Comparison of ENCODE assay signal across 19 cellular contexts in genomic region chr16:75074415-75074793, GRCh38. TPM values are rescaled to one million over a fixed set of nuclear protein-coding genes. Genes with fewer than 3 reads are reported as not detected.
DNase-seq lines count a peak whose midpoint lies in the region; ATAC-seq, FAIRE-seq and TF ChIP-seq lines count a peak whose summit lies in the region.
"Had no signal": no experiment of that assay in that cellular context is flagged by ENCODE, and none has a peak within 500 bp of the region (broad histone marks: within the 10 kb centered on the region; RNA-seq: fewer than 3 reads in every experiment).

No MANE protein-coding gene starts in this region.

- H3K27ac Mint-ChIP-seq in T-helper 17 cell: peak overlapping the region; percentile 97
- peak overlapping the region; percentile 62 for H3K27ac Mint-ChIP-seq in central memory CD8-positive, alpha-beta T cell (ENCODE audit: low read depth)
- H3K27ac Mint-ChIP-seq in glutamatergic neuron (ENCODE audit: unreplicated experiment): no peak overlapping the region

- H3K9ac ChIP-seq in HepG2 (ENCODE audit: insufficient read depth, low read depth, low read length): no peak overlapping the region

- H3K4me2 ChIP-seq in HepG2 (ENCODE audit: low read depth, low read length): no peak overlapping the region

- H3K4me1 Mint-ChIP-seq in T-helper 17 cell: peaks cover 52% of the 10 kb centered on the region
- peaks cover 30% of the 10 kb centered on the region for H3K4me1 Mint-ChIP-seq in central memory CD8-positive, alpha-beta T cell
- H3K4me1 Mint-ChIP-seq in glutamatergic neuron (ENCODE audit: low read depth, unreplicated experiment): peaks cover 25% of the 10 kb centered on the region

- no peak for TF ChIP-seq CTCF in HepG2 (CRISPR knock-in tag; IDR thresholded peaks at IDR 0.05)
- no peak for TF ChIP-seq CTCF in right lobe of liver (IDR thresholded peaks at IDR 0.05)
- no peak for TF ChIP-seq CTCF in glutamatergic neuron (IDR thresholded peaks at IDR 0.05; ENCODE audit: partially characterized antibody, unreplicated experiment)
- no peak for TF ChIP-seq CTCF in breast epithelium (IDR thresholded peaks at IDR 0.05)

- no peak for TF ChIP-seq RAD21 in HepG2 (CRISPR knock-in tag; IDR thresholded peaks at IDR 0.05)

- no peak for ATAC-seq in HepG2
- no peak for ATAC-seq in right lobe of liver
- no peak for ATAC-seq in T-helper 17 cell
- ATAC-seq in central memory CD8-positive, alpha-beta T cell (replicated peaks; ENCODE audit: extremely low read depth, poor library complexity, severe bottlenecking): no peak
- ATAC-seq in GM21515 (IDR thresholded peaks at IDR 0.05; ENCODE audit: unreplicated experiment): no peak

- WGBS in HepG2 (ENCODE audit: low lambda C conversion rate): 97% methylated on average over 3 of the region's 3 CpGs
- 72% methylated on average over 3 of the region's 3 CpGs for WGBS in right lobe of liver (ENCODE audit: insufficient coverage, low coverage, low lambda C conversion rate, missing lambda C conversion rate)

- no peaks in the 10 kb centered on the region for H3K9me3 Mint-ChIP-seq in central memory CD8-positive, alpha-beta T cell
- H3K9me3 Mint-ChIP-seq in glutamatergic neuron (ENCODE audit: unreplicated experiment): peaks cover 3% of the 10 kb centered on the region

- no peak overlapping the region for H3K4me3 ChIP-seq in HepG2 (replicated peaks in 1 of 3; ENCODE audit: insufficient read depth in 1 of 3, low read depth in 2 of 3, low read length in 3 of 3)
- no peak overlapping the region for H3K4me3 ChIP-seq in right lobe of liver
- no peak overlapping the region for H3K4me3 ChIP-seq in breast epithelium
- H3K4me3 ChIP-seq: cardiac muscle cell, gastroesophageal sphincter, left ventricle myocardium inferior, mucosa of descending colon, stomach had no signal

- peaks cover 7 to 9% of the 10 kb centered on the region in 2 experiments; a peak in 2 of 5 replicates for H3K36me3 ChIP-seq in HepG2 (replicated peaks in 1 of 2; ENCODE audit: control insufficient read depth in 1 of 2, insufficient read depth in 2 of 2, low read length in 2 of 2)
- no peaks in the 10 kb centered on the region for H3K36me3 ChIP-seq in right lobe of liver
- H3K36me3 ChIP-seq in breast epithelium: no peaks in the 10 kb centered on the region
- H3K36me3 ChIP-seq: cardiac muscle cell, gastroesophageal sphincter, left ventricle myocardium inferior, stomach had no signal

- peaks cover 56% of the 10 kb centered on the region for H4K20me1 ChIP-seq in HepG2 (ENCODE audit: insufficient read depth, low read length)

- H3K4me1 ChIP-seq in HepG2 (ENCODE audit: insufficient read depth, low read length) (peaks cover 44% of the 10 kb centered on the region), right lobe of liver (peaks cover 0 to 29% (median 13%) of the 10 kb centered on the region in 4 donors), breast epithelium (peaks cover 0 to 5% of the 10 kb centered on the region in 2 donors)

- H3K79me2 ChIP-seq in HepG2 (ENCODE audit: insufficient read depth, low read length): peaks cover 90% of the 10 kb centered on the region

- H3K27me3 ChIP-seq in HepG2 (ENCODE audit: control insufficient read depth in 1 of 2, insufficient read depth in 2 of 2, low read length in 2 of 2) (no peaks in the 10 kb centered on the region), right lobe of liver (no peaks in the 10 kb centered on the region), breast epithelium (no peaks in the 10 kb centered on the region)
- H3K27me3 ChIP-seq: cardiac muscle cell, dorsolateral prefrontal cortex, gastroesophageal sphincter, stomach had no signal

- DNase-seq in HepG2 (ENCODE audit: low spot score) (no peak), right lobe of liver (no peak), T-helper 17 cell (no peak), NCI-H510A treated with DMSO at 0.1 percent for 48 hours (lab: John Stamatoyannopoulos, UW) (no peak), glutamatergic neuron (no peak), breast epithelium (ENCODE audit: low spot score in 2 of 2) (no peak)
- DNase-seq in central memory CD8-positive, alpha-beta T cell (ENCODE audit: low spot score in 2 of 2): no peak
- DNase-seq: COR-L47, EL, left ventricle myocardium inferior, NCI-H2029, NCI-H446 treated with DMSO at 0.1 percent for 48 hours, stomach had no signal

- peaks cover 2% of the 10 kb centered on the region for H3K36me3 Mint-ChIP-seq in T-helper 17 cell (ENCODE audit: low read depth)
- peaks cover 6% of the 10 kb centered on the region for H3K36me3 Mint-ChIP-seq in central memory CD8-positive, alpha-beta T cell (ENCODE audit: insufficient read depth)
- H3K36me3 Mint-ChIP-seq in glutamatergic neuron (ENCODE audit: unreplicated experiment): peaks cover 4% of the 10 kb centered on the region

- no peak overlapping the region for H2AFZ ChIP-seq in HepG2 (ENCODE audit: low read length)

- POLR2A ChIA-PET in HepG2 (lab: Yijun Ruan, JAX): no interaction called here

- FAIRE-seq in HepG2 (lab: Jason Lieb, UNC): no peak

- BruUV-seq in HepG2 (replicated peaks; lab: Mats Ljungman, UMichigan): no TSS peak

- H3K27ac ChIP-seq in HepG2 (ENCODE audit: extremely low read length, insufficient read depth, low read length) (no peak overlapping the region), right lobe of liver (no peak overlapping the region), breast epithelium (no peak overlapping the region)
- H3K27ac ChIP-seq: cardiac muscle cell, gastroesophageal sphincter, left ventricle myocardium inferior had no signal

- H3K4me3 Mint-ChIP-seq in T-helper 17 cell (no peak overlapping the region), glutamatergic neuron (ENCODE audit: unreplicated experiment) (no peak overlapping the region)
- H3K4me3 Mint-ChIP-seq in central memory CD8-positive, alpha-beta T cell: no peak overlapping the region
- H3K4me3 Mint-ChIP-seq: WTC11 had no signal

- H3K27me3 Mint-ChIP-seq in T-helper 17 cell (no peaks in the 10 kb centered on the region), glutamatergic neuron (ENCODE audit: unreplicated experiment) (no peaks in the 10 kb centered on the region)
- no peaks in the 10 kb centered on the region for H3K27me3 Mint-ChIP-seq in central memory CD8-positive, alpha-beta T cell

- no peaks in the 10 kb centered on the region for H3K9me3 ChIP-seq in HepG2 (ENCODE audit: low read length)
- H3K9me3 ChIP-seq in right lobe of liver: no peaks in the 10 kb centered on the region
- H3K9me3 ChIP-seq in T-helper 17 cell (ENCODE audit: control insufficient read depth, low read length, poor library complexity, severe bottlenecking): no peaks in the 10 kb centered on the region
- no peaks in the 10 kb centered on the region for H3K9me3 ChIP-seq in breast epithelium
- H3K9me3 ChIP-seq: gastroesophageal sphincter, left ventricle myocardium inferior, mucosa of descending colon, stomach had no signal

- intact Hi-C loops in HepG2 (cut with micrococcal nuclease; ENCODE audit: unreplicated experiment) (no loop called here), right lobe of liver (cut with DNase I) (no loop called here), breast epithelium (cut with DNase I; ENCODE audit: low total_unique reads) (no loop called here)

- in situ Hi-C loops in HepG2 (cut with HindIII; ENCODE audit: extremely low pct_ligation_motif_present, low pct_unique_long_range_greater_than_20kb): no loop called here

- TF ChIP-seq POLR2A in HepG2 (IDR thresholded peaks at IDR 0.05; ENCODE audit: insufficient read depth in 1 of 2, low read depth in 2 of 2, low read length in 2 of 2) (no peak), right lobe of liver (IDR thresholded peaks at IDR 0.05) (no peak), breast epithelium (IDR thresholded peaks at IDR 0.05) (no peak)

- CTCF ChIA-PET in HepG2 (lab: Yijun Ruan, JAX; ENCODE audit: low intra/inter-chr PET ratio, low total read pairs): no interaction called here

- TF ChIP-seq EP300 in HepG2 (IDR thresholded peaks at IDR 0.05; ENCODE audit: low read depth in 2 of 2, low read length in 2 of 2) (no peak), HepG2 (CRISPR knock-in tag; IDR thresholded peaks at IDR 0.05; ENCODE audit: borderline replicate concordance) (no peak)

TF ChIP-seq in HepG2, 621 proteins besides CTCF, POLR2A, EP300 and RAD21:
- no peak for TF ChIP-seq DR1 (CRISPR knock-in tag; IDR thresholded peaks at IDR 0.05)
- TF ChIP-seq PHF21A (CRISPR knock-in tag; IDR thresholded peaks at IDR 0.05): 0 out of 2 replicates have a peak, but pooled peaks have one; percentile 18

RNA-seq across cellular contexts. Expression of gene LDHD, which starts 42.2 kb away (rescaled TPM):
- total RNA-seq in HepG2 (2016; rRNA removed; fragmentation: Illumina TruSeq; extraction: Trizol) (9.1 and 9.3 TPM in 2 replicates), right lobe of liver (10 to 100 TPM; 62.9 to 98.5 (median 90.2) TPM), T-helper 17 cell (under 1 TPM in 1 of 2 donors, not detected in 1; 0.62 TPM), glutamatergic neuron (ENCODE audit: unreplicated experiment) (not detected), breast epithelium (10 to 100 TPM; 10.5 to 17.6 (median 10.7) TPM)
- 0.62 and 0.71 TPM in 2 replicates for total RNA-seq in HepG2 (2016; cell fraction: cytosol; rRNA removed; fragmentation: Illumina TruSeq; extraction: Trizol; ENCODE audit: low read depth)
- 8.4 and 10.2 TPM in 2 replicates for total RNA-seq in HepG2 (2016; cell fraction: insoluble cytoplasmic fraction; rRNA removed; fragmentation: Illumina TruSeq; extraction: Trizol)
- 1.7 and 2.0 TPM in 2 replicates for total RNA-seq in HepG2 (2016; cell fraction: membrane; rRNA removed; fragmentation: Illumina TruSeq; extraction: Trizol)
- 7.0 and 9.0 TPM in 2 replicates for total RNA-seq in HepG2 (2016; cell fraction: nucleus; rRNA removed; fragmentation: Illumina TruSeq; extraction: Trizol)
- polyA plus RNA-seq in HepG2 (2011; rRNA removed): 9.8 and 12.1 TPM in 2 replicates
- polyA plus RNA-seq in HepG2 (2011; cell fraction: cytosol; rRNA removed): 7.9 and 13.1 TPM in 2 replicates
- 32.0 and 36.9 TPM in 2 replicates for polyA plus RNA-seq in HepG2 (2011; cell fraction: nucleus; rRNA removed)
- 5.5 and 7.8 TPM in 2 replicates for polyA plus RNA-seq in HepG2 (2012)
- 0.62 and 0.71 TPM in 2 replicates for polyA plus RNA-seq in HepG2 (2016; cell fraction: cytosol; fragmentation: Illumina TruSeq; extraction: Trizol; ENCODE audit: low read depth)
- 7.5 and 8.7 TPM in 2 replicates for polyA plus RNA-seq in HepG2 (2016; cell fraction: insoluble cytoplasmic fraction; fragmentation: Illumina TruSeq; extraction: Trizol; ENCODE audit: low read depth)
- polyA plus RNA-seq in HepG2 (2016; cell fraction: membrane; fragmentation: Illumina TruSeq; extraction: Trizol; ENCODE audit: low read depth): 1.4 and 1.6 TPM in 2 replicates
- 12.5 and 13.2 TPM in 2 replicates for polyA plus RNA-seq in HepG2 (2016; cell fraction: nucleus; fragmentation: Illumina TruSeq; extraction: Trizol; ENCODE audit: insufficient read depth, low read depth)
- 0.56 and 16.0 TPM in 2 replicates for polyA minus RNA-seq in HepG2 (2011; rRNA and poly(A)+ RNA removed; ENCODE audit: low replicate concordance)
- 5.1 and 5.6 TPM in 2 replicates for polyA minus RNA-seq in HepG2 (2011; cell fraction: cytosol; rRNA and poly(A)+ RNA removed)
- polyA minus RNA-seq in HepG2 (2011; cell fraction: nucleus; rRNA and poly(A)+ RNA removed): 11.2 and 12.2 TPM in 2 replicates
